Comparison of ENCODE assay signal across 35 cellular contexts in the genomic region with DNA sequence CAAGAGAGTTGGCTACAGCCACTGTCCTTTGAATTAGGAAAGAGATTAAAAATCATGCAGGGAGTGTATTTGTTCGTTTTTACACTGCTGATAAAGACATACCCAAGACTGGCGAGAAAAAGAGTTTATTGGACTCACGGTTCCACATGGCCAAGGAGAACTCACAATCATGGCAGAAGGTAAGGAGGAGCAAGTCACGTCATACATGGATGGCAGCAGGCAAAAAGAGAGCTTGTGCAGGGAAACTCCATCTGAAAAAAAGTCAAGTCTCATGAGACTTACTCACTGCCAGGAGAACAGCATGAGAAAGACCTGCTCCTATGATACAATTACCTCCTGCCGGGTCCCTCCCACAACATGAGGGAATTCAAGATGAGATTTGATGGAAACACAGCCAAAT.
"Had no signal": no experiment of that assay in that cellular context is flagged by ENCODE, and none has a peak within 500 bp of the region (broad histone marks: within the 10 kb centered on the region; RNA-seq: fewer than 3 reads in every experiment).

No MANE protein-coding gene starts in this region.

- H3K36me3 ChIP-seq: MG63 had no signal

- H3K9me3 ChIP-seq: MG63 had no signal

- H3K27me3 ChIP-seq: MG63 had no signal

- H3K4me3 ChIP-seq: MG63 had no signal

- DNase-seq: Karpas-422, Kasumi-1, MG63, MM.1S, MV-4-11, NCI-H1048, NCI-H1092, NCI-H1092 treated with DMSO at 0.1 percent for 48 hours, NCI-H1105, NCI-H1105 treated with DMSO at 0.1 percent for 48 hours, NCI-H1417, NCI-H1417 treated with DMSO at 0.1 percent for 48 hours, NCI-H1436, NCI-H1436 treated with DMSO at 0.1 percent for 48 hours, NCI-H146, NCI-H1694, NCI-H1694 treated with DMSO at 0.1 percent for 48 hours, NCI-H187, NCI-H187 treated with DMSO at 0.1 percent for 48 hours, NCI-H1930, NCI-H2029, NCI-H2029 treated with DMSO at 0.1 percent for 48 hours, NCI-H2081, NCI-H2081 treated with DMSO at 0.1 percent for 48 hours, NCI-H2107, NCI-H2227 treated with DMSO at 0.1 percent for 48 hours, NCI-H226, NCI-H345, NCI-H446, NCI-H446 treated with DMSO at 0.1 percent for 48 hours, NCI-H510A, NCI-H510A treated with DMSO at 0.1 percent for 48 hours, NCI-H524, NCI-H524 treated with DMSO at 0.1 percent for 48 hours, NCI-H526 had no signal
